8 cellular contexts compared by ENCODE assay signal in genomic region chr2:42809876-42810125, GRCh38. TPM values are rescaled to one million over a fixed set of nuclear protein-coding genes. Genes with fewer than 3 reads are reported as not detected.
A peak's percentile ranks its signal among the peaks of the same experiment; 100 is the strongest.
DNase-seq lines count a peak whose midpoint lies in the region; ATAC-seq, FAIRE-seq and TF ChIP-seq lines count a peak whose summit lies in the region.

No MANE protein-coding gene starts in this region.

- 1% methylated on average over 19 of the region's 31 CpGs for WGBS in K562 (ENCODE audit: insufficient coverage, low coverage, missing lambda C conversion rate)

- H3K9me1 ChIP-seq in K562 (ENCODE audit: control insufficient read depth, insufficient read depth, low read length): no peaks in the 10 kb centered on the region

- no peak for TF ChIP-seq RAD21 in K562 (CRISPR knock-in tag; conservative IDR thresholded peaks at IDR 0.05 in 1 of 2, IDR thresholded peaks at IDR 0.05 in 1 of 2)

- intact Hi-C loops in K562 (cut with micrococcal nuclease): no loop called here

- ATAC-seq in HG02870 (IDR thresholded peaks at IDR 0.05; ENCODE audit: unreplicated experiment) (peak; percentile 40), K562 (peak; percentile 86)

- in situ Hi-C loops in K562 (cut with MboI): no loop called here

- peak overlapping the region in 4 of 6 donors; percentile 82 to 95 (median 92) for H3K27ac Mint-ChIP-seq in immature natural killer cell

- H3K9ac ChIP-seq in K562 (ENCODE audit: insufficient read depth in 1 of 2, low read depth in 2 of 2, low read length in 2 of 2): peak overlapping the region; percentile 88 to 97

- H2AFZ ChIP-seq in K562 (ENCODE audit: low read depth, low read length): peak overlapping the region; percentile 89

- CTCF ChIA-PET in K562 (lab: Yijun Ruan, JAX; ENCODE audit: low intra/inter-chr PET ratio): interaction anchor here (0.8 kb wide), 1 partner anchor 560 kb away, joined by 3 read pairs; no protein-coding TSS in a partner anchor

- H4K20me1 ChIP-seq in K562 (replicated peaks; ENCODE audit: control insufficient read depth, insufficient read depth, low read length): no peaks in the 10 kb centered on the region

- no peak for FAIRE-seq in K562 (lab: Jason Lieb, UNC)

- DNase-seq in stimulated activated CD4-positive, alpha-beta T cell treated with anti-CD3 and anti-CD28 coated beads, Interleukin-15, amount 100 ng/mL, for 24 hours: peak; percentile 81
- DNase-seq in stimulated activated CD4-positive, alpha-beta T cell treated with anti-CD3 and anti-CD28 coated beads, Interleukin-4, amount 100 ng/mL, for 1 hour: no peak
- peak; percentile 94 for DNase-seq in OCI-M1 (lab: John Stamatoyannopoulos, UW)
- peak; percentile 88 to 91 (median 90) for DNase-seq in K562 (ENCODE audit: extremely low read depth in 1 of 4, low spot score in 3 of 4)
- DNase-seq in immature natural killer cell: no peak
- peak; percentile 58 for DNase-seq in stimulated activated CD4-positive, alpha-beta T cell treated with anti-CD3 and anti-CD28 coated beads, Interleukin-2, amount 100 ng/mL, for 48 hours
- DNase-seq in DMS153 treated with DMSO at 0.1 percent for 48 hours (lab: John Stamatoyannopoulos, UW; ENCODE audit: unreplicated experiment): no peak

- POLR2A ChIA-PET in K562 (lab: Yijun Ruan, JAX): interaction anchor here (0.6 to 2.0 kb wide), 12 partner anchors 10 to 768 kb away, joined by 3 to 17 read pairs (median 3); partner anchors contain the start of gene ZFP36L2

- peaks cover 9 to 19% of the 10 kb centered on the region in 2 experiments; a peak in 4 of 5 replicates for H3K4me1 ChIP-seq in K562 (replicated peaks in 1 of 2; ENCODE audit: control insufficient read depth in 2 of 2, insufficient read depth in 2 of 2, low read length in 2 of 2)

- H3K36me3 Mint-ChIP-seq in immature natural killer cell: peaks cover 6% of the 10 kb centered on the region in 3 donors

- H3K27ac ChIP-seq in K562 (ENCODE audit: extremely low read depth, low read depth, low read length): peak overlapping the region; percentile 97

- peak overlapping the region; percentile 67; the same call in 1 of the 2 replicates for H3K4me2 ChIP-seq in K562 (ENCODE audit: insufficient read depth, low read length)

- peak overlapping the region; percentile 77 to 82 (median 79) for H3K4me3 Mint-ChIP-seq in immature natural killer cell

- no peaks in the 10 kb centered on the region for H3K36me3 ChIP-seq in K562 (ENCODE audit: control insufficient read depth, insufficient read depth, low read length)

- 0 out of 5 replicates have a peak, but pooled peaks cover 0 to 2% of the 10 kb centered on the region in 2 experiments for H3K27me3 ChIP-seq in K562 (ENCODE audit: control insufficient read depth in 2 of 2, insufficient read depth in 2 of 2, low read length in 2 of 2)

- peak overlapping the region; percentile 72 for H3K4me3 ChIP-seq in K562

- peak in 2 of 3 experiments; percentile 44 to 72; a peak in 4 of 6 replicates for TF ChIP-seq CTCF in K562 (IDR thresholded peaks at IDR 0.05 in 2 of 3, conservative IDR thresholded peaks at IDR 0.05 in 1 of 3; ENCODE audit: insufficient read depth in 2 of 3, low read depth in 1 of 3, low read length in 3 of 3)

- BruUV-seq in K562 (replicated peaks; lab: Mats Ljungman, UMichigan): no TSS peak

- peaks cover 2 to 14% (median 9%) of the 10 kb centered on the region in 6 donors for H3K9me3 Mint-ChIP-seq in immature natural killer cell

- no peak for TF ChIP-seq POLR2A in K562 (conservative IDR thresholded peaks at IDR 0.05)

- peaks cover 36 to 41% of the 10 kb centered on the region in 2 donors for H3K4me1 Mint-ChIP-seq in immature natural killer cell

- TF ChIP-seq EP300 in K562 (IDR thresholded peaks at IDR 0.05; ENCODE audit: low read length): no peak

- H3K79me2 ChIP-seq in K562 (ENCODE audit: control insufficient read depth, insufficient read depth, low read length): no peaks in the 10 kb centered on the region

- H3K9me3 ChIP-seq in K562 (replicated peaks; ENCODE audit: control insufficient read depth, insufficient read depth, low read depth, low read length): 0 out of 2 replicates have a peak, but pooled peaks cover 4% of the 10 kb centered on the region

- H3K27me3 Mint-ChIP-seq in immature natural killer cell (ENCODE audit: low read depth in 3 of 3): peaks cover 12 to 20% (median 16%) of the 10 kb centered on the region in 3 donors

TF ChIP-seq in K562, 482 proteins besides CTCF, POLR2A, EP300 and RAD21 (continues in another document):
- TF ChIP-seq CHD1 (IDR thresholded peaks at IDR 0.05; ENCODE audit: low read length): no peak
- TF ChIP-seq ARID3A (IDR thresholded peaks at IDR 0.05; ENCODE audit: borderline replicate concordance, low read depth, low read length): no peak

RNA-seq across cellular contexts. Expression of gene HAAO, which starts 17.4 kb away (rescaled TPM):
- not detected in 2 replicates for total RNA-seq in K562 (2011; cell fraction: chromatin; rRNA removed; ENCODE audit: low replicate concordance)
- total RNA-seq in K562 (2011; cell fraction: nucleolus; rRNA removed): not detected in 2 replicates
- total RNA-seq in K562 (2011; cell fraction: nucleoplasm; rRNA removed): not detected in 2 replicates
- total RNA-seq in K562 (2014; rRNA removed) (not detected in 2 replicates), K562 (2014; rRNA removed; fragmentation: Illumina TruSeq; extraction: Trizol) (not detected in 2 replicates), K562 (2015; rRNA removed; fragmentation: Illumina TruSeq; extraction: Trizol) (not detected in 2 replicates), K562 (2021) (not detected in 2 replicates)
- polyA plus RNA-seq in K562 (2011; rRNA removed) (not detected in 2 replicates), K562 (2014; fragmentation: Illumina TruSeq; extraction: Trizol) (not detected in 2 replicates), K562 (2014; fragmentation: Nextera tagmentation; extraction: Ambion mirVana) (not detected), K562 (2014; rRNA removed) (not detected in 2 replicates), immature natural killer cell (under 1 TPM in 1 of 3 donors, not detected in 2; 0.50 TPM)
- not detected in 2 replicates for polyA plus RNA-seq in K562 (2011; cell fraction: cytosol; rRNA removed)
- not detected in 2 replicates for polyA plus RNA-seq in K562 (2011; cell fraction: nucleus; rRNA removed)
- polyA plus RNA-seq in K562 (2012): not detected in 2 replicates
- polyA minus RNA-seq in K562 (2011; rRNA and poly(A)+ RNA removed): not detected in 2 replicates
- polyA minus RNA-seq in K562 (2011; cell fraction: cytosol; rRNA and poly(A)+ RNA removed): not detected in 2 replicates
- not detected in 2 replicates for polyA minus RNA-seq in K562 (2011; cell fraction: nucleus; rRNA and poly(A)+ RNA removed)

RNA-seq across cellular contexts. Expression of gene OXER1, which starts 45.9 kb away (rescaled TPM):
- not detected in 2 replicates for total RNA-seq in K562 (2011; cell fraction: chromatin; rRNA removed; ENCODE audit: low replicate concordance)
- total RNA-seq in K562 (2011; cell fraction: nucleolus; rRNA removed): not detected in 2 replicates
- total RNA-seq in K562 (2011; cell fraction: nucleoplasm; rRNA removed): not detected in 2 replicates
- total RNA-seq in K562 (2014; rRNA removed): not detected in 2 replicates
- not detected in 2 replicates for total RNA-seq in K562 (2014; rRNA removed; fragmentation: Illumina TruSeq; extraction: Trizol)
- total RNA-seq in K562 (2015; rRNA removed; fragmentation: Illumina TruSeq; extraction: Trizol): not detected in 2 replicates
- not detected in 2 replicates for total RNA-seq in K562 (2021)
- not detected in 2 replicates for polyA plus RNA-seq in K562 (2011; rRNA removed)
- not detected in 2 replicates for polyA plus RNA-seq in K562 (2011; cell fraction: cytosol; rRNA removed)
- polyA plus RNA-seq in K562 (2011; cell fraction: nucleus; rRNA removed): not detected in 2 replicates
- not detected in 2 replicates for polyA plus RNA-seq in K562 (2012)
- polyA plus RNA-seq in K562 (2014; fragmentation: Illumina TruSeq; extraction: Trizol): not detected in 2 replicates
- not detected for polyA plus RNA-seq in K562 (2014; fragmentation: Nextera tagmentation; extraction: Ambion mirVana)
- not detected in 2 replicates for polyA plus RNA-seq in K562 (2014; rRNA removed)
- not detected in 2 replicates for polyA minus RNA-seq in K562 (2011; rRNA and poly(A)+ RNA removed)
- not detected in 2 replicates for polyA minus RNA-seq in K562 (2011; cell fraction: cytosol; rRNA and poly(A)+ RNA removed)
- not detected in 2 replicates for polyA minus RNA-seq in K562 (2011; cell fraction: nucleus; rRNA and poly(A)+ RNA removed)
- polyA plus RNA-seq in immature natural killer cell: not detected

Comparison
In these comparisons a context has a peak if more than half of its experiments do, and no peak if none do; other contexts are left out.
1. DNase-seq: peak in stimulated activated CD4-positive, alpha-beta T cell treated with anti-CD3 and anti-CD28 coated beads, Interleukin-15, amount 100 ng/mL, for 24 hours (single experiment), OCI-M1 (single experiment), K562 (4 of 4) and stimulated activated CD4-positive, alpha-beta T cell treated with anti-CD3 and anti-CD28 coated beads, Interleukin-2, amount 100 ng/mL, for 48 hours (2 of 2); none in stimulated activated CD4-positive, alpha-beta T cell treated with anti-CD3 and anti-CD28 coated beads, Interleukin-4, amount 100 ng/mL, for 1 hour (single experiment), immature natural killer cell (0 of 3) and DMS153 treated with DMSO at 0.1 percent for 48 hours (single experiment).